In genomic region chr11:114158886-114159285, GRCh38 we compare ENCODE assay signal across 9 cellular contexts.
DNase-seq lines count a peak whose midpoint lies in the region; ATAC-seq, FAIRE-seq and TF ChIP-seq lines count a peak whose summit lies in the region.
"Had no signal": no experiment of that assay in that cellular context is flagged by ENCODE, and none has a peak within 500 bp of the region (broad histone marks: within the 10 kb centered on the region; RNA-seq: fewer than 3 reads in every experiment).

No MANE protein-coding gene starts in this region.

- no peaks in the 10 kb centered on the region for H3K9me3 ChIP-seq in heart right ventricle
- no peaks in the 10 kb centered on the region for H3K9me3 ChIP-seq in ovary

- DNase-seq in heart right ventricle (no peak), cardiac septum (ENCODE audit: low spot score) (no peak), ovary (no peak), urothelium cell line (ENCODE audit: low spot score) (no peak), pons (ENCODE audit: low spot score) (no peak), SIG-M5 treated with dmso at 0.1 percent for 504 hours (lab: John Stamatoyannopoulos, UW; ENCODE audit: unreplicated experiment) (no peak)
- DNase-seq in effector memory CD8-positive, alpha-beta T cell: no peak

- TF ChIP-seq EP300 in ovary (IDR thresholded peaks at IDR 0.05): no peak

- no peak for TF ChIP-seq POLR2A in ovary (IDR thresholded peaks at IDR 0.05)

- peak; percentile 27 for FAIRE-seq in urothelium cell line (lab: Jason Lieb, UNC)
- FAIRE-seq: TTC549 had no signal

- H3K4me1 Mint-ChIP-seq in effector memory CD8-positive, alpha-beta T cell (ENCODE audit: low read depth in 2 of 2): peaks cover 46 to 68% of the 10 kb centered on the region in 2 donors

- H3K36me3 ChIP-seq in heart right ventricle (peaks cover 0 to 21% (median 7%) of the 10 kb centered on the region in 9 donors), ovary (no peaks in the 10 kb centered on the region)

- intact Hi-C loops in heart right ventricle (cut with DNase I) (no loop called here), cardiac septum (cut with DNase I) (no loop called here), ovary (cut with DNase I) (no loop called here)

- H3K9me3 Mint-ChIP-seq in effector memory CD8-positive, alpha-beta T cell: no peaks in the 10 kb centered on the region

- peaks cover 29% of the 10 kb centered on the region for H3K36me3 Mint-ChIP-seq in effector memory CD8-positive, alpha-beta T cell (ENCODE audit: insufficient read depth)

- ATAC-seq in heart right ventricle (no peak), GM21825 (IDR thresholded peaks at IDR 0.05; ENCODE audit: unreplicated experiment) (no peak)
- ATAC-seq in effector memory CD8-positive, alpha-beta T cell (replicated peaks): no peak

- peak overlapping the region; percentile 64 to 67 for H3K4me3 Mint-ChIP-seq in effector memory CD8-positive, alpha-beta T cell

- no peaks in the 10 kb centered on the region for H3K27me3 Mint-ChIP-seq in effector memory CD8-positive, alpha-beta T cell

- peak overlapping the region; percentile 91 to 93 for H3K27ac Mint-ChIP-seq in effector memory CD8-positive, alpha-beta T cell

- H3K4me3 ChIP-seq in heart right ventricle (no peak overlapping the region), ovary (no peak overlapping the region)

- TF ChIP-seq CTCF in heart right ventricle (IDR thresholded peaks at IDR 0.05): peak in 1 of 9 donors; percentile 6
- no peak for TF ChIP-seq CTCF in ovary (IDR thresholded peaks at IDR 0.05)

- H3K4me1 ChIP-seq in heart right ventricle (peaks cover 72 to 99% (median 95%) of the 10 kb centered on the region in 9 donors), ovary (ENCODE audit: insufficient read depth) (peaks cover 54% of the 10 kb centered on the region)

- H3K27me3 ChIP-seq in heart right ventricle (no peaks in the 10 kb centered on the region), ovary (no peaks in the 10 kb centered on the region)

- H3K27ac ChIP-seq in heart right ventricle (peak overlapping the region; percentile 87 to 100 (median 97)), ovary (peak overlapping the region; percentile 85 to 87)

- 80 to 85% methylated on average over 7 of the region's 7 CpGs for WGBS in heart right ventricle, 2 donors
- 91 to 95% (median 94%) methylated on average over 7 of the region's 7 CpGs for whole genome bisulfite sequencing in ovary, 3 donors
